Comparison of ENCODE assay signal across 20 cellular contexts in the genomic region with DNA sequence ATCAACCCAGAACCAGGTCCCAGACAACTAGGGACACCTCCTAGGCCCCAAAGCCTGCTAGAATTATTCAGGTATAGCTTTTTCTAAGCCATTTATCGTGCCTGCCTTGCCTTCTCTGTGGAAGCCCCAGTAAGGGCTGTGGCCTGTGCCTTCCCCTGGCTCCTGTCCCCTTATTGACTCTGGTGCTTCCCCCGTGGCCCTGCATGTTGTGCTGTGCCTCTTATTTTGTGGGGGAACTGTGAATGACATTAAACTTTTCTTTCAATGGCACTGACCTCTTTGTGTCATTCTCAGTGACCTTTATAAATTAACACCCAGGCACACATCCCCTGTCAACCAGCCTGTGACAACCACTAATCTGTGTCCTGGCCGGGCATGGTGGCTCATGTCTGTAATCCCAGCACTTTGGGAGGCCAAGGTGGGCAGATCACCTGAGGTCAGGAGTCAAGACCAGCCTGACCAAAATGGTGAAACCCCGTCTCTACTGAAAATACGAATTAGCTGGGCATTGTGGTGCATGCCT.
"Had no signal": no experiment of that assay in that cellular context is flagged by ENCODE, and none has a peak within 500 bp of the region (broad histone marks: within the 10 kb centered on the region; RNA-seq: fewer than 3 reads in every experiment).

No MANE protein-coding gene starts in this region.

- H3K4me1 ChIP-seq: left lung had no signal

- ATAC-seq: left lung; naive thymus-derived CD4-positive, alpha-beta T cell; right lobe of liver; T-cell had no signal

- H3K36me3 ChIP-seq: brain microvascular endothelial cell, left lung, right lobe of liver, thoracic aorta, upper lobe of left lung had no signal

- H3K27me3 ChIP-seq: brain microvascular endothelial cell, left lung, right lobe of liver, upper lobe of left lung had no signal

- H3K4me3 ChIP-seq: left lung, lung, right lobe of liver, skin epidermis, thoracic aorta, upper lobe of left lung had no signal

- H3K4me3 Mint-ChIP-seq: activated CD4-positive, alpha-beta memory T cell treated with anti-CD3 and anti-CD28 coated beads, Interleukin-2, amount 10 ng/mL, durations not matched to agents 7 days and 5 days; naive thymus-derived CD4-positive, alpha-beta T cell; neural crest cell; T-cell had no signal

- H3K9me3 Mint-ChIP-seq: activated CD4-positive, alpha-beta memory T cell treated with anti-CD3 and anti-CD28 coated beads, Interleukin-2, amount 10 ng/mL, durations not matched to agents 7 days and 5 days; naive thymus-derived CD4-positive, alpha-beta T cell; neural crest cell; T-cell had no signal

- H3K27me3 Mint-ChIP-seq: activated CD4-positive, alpha-beta memory T cell treated with anti-CD3 and anti-CD28 coated beads, Interleukin-2, amount 10 ng/mL, durations not matched to agents 7 days and 5 days; naive thymus-derived CD4-positive, alpha-beta T cell; T-cell had no signal

- H3K27ac ChIP-seq: brain microvascular endothelial cell, left lung, right lobe of liver, skin epidermis, thoracic aorta, upper lobe of left lung had no signal

- H3K27ac Mint-ChIP-seq: activated CD4-positive, alpha-beta memory T cell treated with anti-CD3 and anti-CD28 coated beads, Interleukin-2, amount 10 ng/mL, durations not matched to agents 7 days and 5 days; T-cell had no signal

- DNase-seq: activated CD4-positive, alpha-beta memory T cell treated with anti-CD3 and anti-CD28 coated beads, Interleukin-2, amount 10 ng/mL, durations not matched to agents 7 days and 5 days; activated naive CD4-positive, alpha-beta T cell treated with Interleukin-2 at 50 U/mL for 16 hours; aorta; brain microvascular endothelial cell; caudate nucleus; dermis blood vessel endothelial cell; effector CD8-positive, alpha-beta T cell; foreskin melanocyte; kidney glomerular epithelial cell; left lung; naive thymus-derived CD4-positive, alpha-beta T cell; posterior cingulate gyrus; right lobe of liver; stimulated activated CD4-positive, alpha-beta T cell treated with anti-CD3 and anti-CD28 coated beads, Interleukin-1b, Interleukin-23, amount 100 ng/mL, for 48 hours; T-cell; upper lobe of left lung had no signal

- H3K36me3 Mint-ChIP-seq: T-cell had no signal

- H3K9me3 ChIP-seq: left lung, right lobe of liver, thoracic aorta, upper lobe of left lung had no signal
